Comparison of ENCODE assay signal across 21 cellular contexts in genomic region chr5:68048529-68048928, GRCh38.
"Had no signal": no experiment of that assay in that cellular context is flagged by ENCODE, and none has a peak within 500 bp of the region (broad histone marks: within the 10 kb centered on the region; RNA-seq: fewer than 3 reads in every experiment).

No MANE protein-coding gene starts in this region.

- H3K27me3 Mint-ChIP-seq: activated CD4-positive, alpha-beta T cell treated with anti-CD3 and anti-CD28 coated beads, Interleukin-2, amount 10 ng/mL, durations not matched to agents 24 days and 14 days; activated naive CD8-positive, alpha-beta T cell treated with anti-CD3 and anti-CD28 coated beads for 36 hours had no signal

- H3K4me1 ChIP-seq: Peyer's patch had no signal

- H3K27me3 ChIP-seq: Peyer's patch, SJSA1 had no signal

- H3K36me3 ChIP-seq: Peyer's patch, SJSA1 had no signal

- H3K27ac ChIP-seq: SJSA1 had no signal

- DNase-seq: activated B cell treated with CpG ODN at 0.5 μM for 24 hours; activated CD4-positive, alpha-beta T cell treated with anti-CD3 and anti-CD28 coated beads for 1 hour; activated CD4-positive, alpha-beta T cell treated with anti-CD3 and anti-CD28 coated beads, Interleukin-2, amount 10 ng/mL, durations not matched to agents 24 days and 14 days; activated CD4-positive, alpha-beta T cell treated with anti-CD3 and anti-CD28 coated beads, Interleukin-2, amount 50 U/mL, for 48 hours; activated CD8-positive, alpha-beta memory T cell treated with anti-CD3 and anti-CD28 coated beads for 24 hours; activated gamma-delta T cell treated with Interleukin-2 at 50 U/mL for 16 hours; activated naive CD4-positive, alpha-beta T cell treated with anti-CD3 and anti-CD28 coated beads, Interleukin-2, amount 10 ng/mL, durations not matched to agents 7 days and 5 days; activated naive CD8-positive, alpha-beta T cell treated with anti-CD3 and anti-CD28 coated beads for 36 hours; activated T-cell treated with anti-CD3 and anti-CD28 coated beads, Interleukin-2, amount 50 U/mL, for 72 hours; anterior cingulate cortex; cerebellar nuclear complex; Karpas-422; NCI-H1048; NCI-H146; NCI-H187 treated with DMSO at 0.1 percent for 48 hours; NCI-H524; Peyer's patch; SHP77 had no signal

- H3K36me3 Mint-ChIP-seq: activated naive CD4-positive, alpha-beta T cell treated with anti-CD3 and anti-CD28 coated beads, Interleukin-2, amount 10 ng/mL, durations not matched to agents 7 days and 5 days had no signal

- ATAC-seq: activated T-cell treated with anti-CD3 and anti-CD28 coated beads, Interleukin-2, amount 50 U/mL, for 72 hours had no signal

- H3K4me1 Mint-ChIP-seq: activated B cell treated with CpG ODN at 0.5 μM for 24 hours; activated CD4-positive, alpha-beta T cell treated with anti-CD3 and anti-CD28 coated beads, Interleukin-2, amount 10 ng/mL, durations not matched to agents 24 days and 14 days; activated naive CD4-positive, alpha-beta T cell treated with anti-CD3 and anti-CD28 coated beads, Interleukin-2, amount 10 ng/mL, durations not matched to agents 7 days and 5 days; activated naive CD8-positive, alpha-beta T cell treated with anti-CD3 and anti-CD28 coated beads for 36 hours had no signal

- H3K9me3 ChIP-seq: Peyer's patch had no signal

- H3K27ac Mint-ChIP-seq: activated B cell treated with CpG ODN at 0.5 μM for 24 hours; activated CD4-positive, alpha-beta T cell treated with anti-CD3 and anti-CD28 coated beads, Interleukin-2, amount 10 ng/mL, durations not matched to agents 24 days and 14 days; activated naive CD4-positive, alpha-beta T cell treated with anti-CD3 and anti-CD28 coated beads, Interleukin-2, amount 10 ng/mL, durations not matched to agents 7 days and 5 days; activated naive CD8-positive, alpha-beta T cell treated with anti-CD3 and anti-CD28 coated beads for 36 hours; activated T-cell treated with anti-CD3 and anti-CD28 coated beads, Interleukin-2, amount 50 U/mL, for 72 hours; activated T-helper 2 cell treated with anti-CD3 and anti-CD28 coated beads, Interferon-gamma antibody, Interleukin-2, Interleukin-4, amounts not matched to agents 10 μg/mL and 5 μg/mL and 100 μg/mL, durations not matched to agents 14 hours and 24 hours and 36 hours; T-helper 1 cell treated with Interleukin-12 subunit alpha and Interleukin-12 subunit beta and Interleukin-4 antibody, amounts not matched to agents 30 μg/mL and 1 μg/mL, for 36 hours had no signal

- H3K4me3 Mint-ChIP-seq: activated B cell treated with CpG ODN at 0.5 μM for 24 hours; activated CD4-positive, alpha-beta T cell treated with anti-CD3 and anti-CD28 coated beads, Interleukin-2, amount 10 ng/mL, durations not matched to agents 24 days and 14 days; activated naive CD4-positive, alpha-beta T cell treated with anti-CD3 and anti-CD28 coated beads, Interleukin-2, amount 10 ng/mL, durations not matched to agents 7 days and 5 days; activated naive CD8-positive, alpha-beta T cell treated with anti-CD3 and anti-CD28 coated beads for 36 hours; activated T-cell treated with anti-CD3 and anti-CD28 coated beads, Interleukin-2, amount 50 U/mL, for 72 hours; T-helper 1 cell treated with Interleukin-12 subunit alpha and Interleukin-12 subunit beta and Interleukin-4 antibody, amounts not matched to agents 30 μg/mL and 1 μg/mL, for 36 hours had no signal

- H3K4me3 ChIP-seq: Peyer's patch, SJSA1 had no signal
